In the genomic region with DNA sequence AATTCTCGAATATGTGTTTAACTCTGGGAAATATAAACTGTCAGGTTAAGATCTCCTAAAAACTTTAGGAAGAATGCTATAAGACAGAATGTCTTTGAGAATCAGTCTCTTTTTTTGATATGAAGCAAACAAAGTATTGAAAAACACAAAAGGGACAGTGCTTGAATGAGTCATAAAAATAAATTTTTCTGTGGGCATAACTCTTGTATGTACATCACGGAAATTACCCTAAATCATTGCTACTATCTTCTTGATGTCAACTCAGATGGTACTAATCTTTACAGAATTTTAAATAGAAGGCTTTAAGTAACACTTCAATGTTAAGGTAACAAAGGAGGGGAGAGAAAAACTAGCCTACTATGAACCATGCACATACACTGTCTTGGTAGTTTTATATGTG, we compare ENCODE assay signal across 18 cellular contexts.
DNase-seq lines count a peak whose midpoint lies in the region; ATAC-seq and TF ChIP-seq lines count a peak whose summit lies in the region.
"Had no signal": no experiment of that assay in that cellular context is flagged by ENCODE, and none has a peak within 500 bp of the region (broad histone marks: within the 10 kb centered on the region; RNA-seq: fewer than 3 reads in every experiment).

No MANE protein-coding gene starts in this region.

- H3K4me3 ChIP-seq in OCI-LY1 (ENCODE audit: low read depth, low read length, poor library complexity, severe bottlenecking) = no peak overlapping the region
- H3K4me3 ChIP-seq: A549, SJCRH30 had no signal

- peaks cover 42% of the 10 kb centered on the region for H3K4me1 Mint-ChIP-seq in activated T-cell treated with anti-CD3 and anti-CD28 coated beads, Interleukin-2, amount 50 U/mL, for 24 hours (ENCODE audit: low read depth)
- peaks cover 45% of the 10 kb centered on the region for H3K4me1 Mint-ChIP-seq in activated naive CD8-positive, alpha-beta T cell (ENCODE audit: low read depth)
- H3K4me1 Mint-ChIP-seq in stimulated activated effector memory CD8-positive, alpha-beta T cell treated with anti-CD3 and anti-CD28 coated beads, Interleukin-12 subunit alpha, Interleukin-12 subunit beta, amount 100 ng/mL, for 72 hours = peaks cover 18% of the 10 kb centered on the region

- H3K27me3 Mint-ChIP-seq in activated T-cell treated with anti-CD3 and anti-CD28 coated beads, Interleukin-2, amount 50 U/mL, for 24 hours = no peaks in the 10 kb centered on the region
- H3K27me3 Mint-ChIP-seq in activated naive CD8-positive, alpha-beta T cell = no peaks in the 10 kb centered on the region
- H3K27me3 Mint-ChIP-seq: B cell had no signal

- no peak overlapping the region for H3K4me2 ChIP-seq in OCI-LY1 (ENCODE audit: low read length)
- H3K4me2 ChIP-seq: A549 had no signal

- H3K27ac ChIP-seq in OCI-LY1 (ENCODE audit: low read depth, low read length, poor library complexity, severe bottlenecking) = no peak overlapping the region
- H3K27ac ChIP-seq: SJCRH30 had no signal

- TF ChIP-seq CTCF in OCI-LY1 (IDR thresholded peaks at IDR 0.05; ENCODE audit: low read length) = no peak

- H3K27me3 ChIP-seq in OCI-LY1 (ENCODE audit: insufficient read depth, low read length) = no peaks in the 10 kb centered on the region
- H3K27me3 ChIP-seq: SJCRH30 had no signal

- peak; percentile 63 for ATAC-seq in stimulated activated effector memory CD8-positive, alpha-beta T cell treated with anti-CD3 and anti-CD28 coated beads, Interleukin-12 subunit alpha, Interleukin-12 subunit beta, amount 100 ng/mL, for 72 hours
- ATAC-seq: A549 had no signal

- H3K9me3 Mint-ChIP-seq in activated T-cell treated with anti-CD3 and anti-CD28 coated beads, Interleukin-2, amount 50 U/mL, for 24 hours = peaks cover 16% of the 10 kb centered on the region
- H3K9me3 Mint-ChIP-seq in activated naive CD8-positive, alpha-beta T cell (ENCODE audit: low read depth) = peaks cover 8% of the 10 kb centered on the region
- H3K9me3 Mint-ChIP-seq in stimulated activated effector memory CD8-positive, alpha-beta T cell treated with anti-CD3 and anti-CD28 coated beads, Interleukin-12 subunit alpha, Interleukin-12 subunit beta, amount 100 ng/mL, for 72 hours = peaks cover 3% of the 10 kb centered on the region
- H3K9me3 Mint-ChIP-seq: CD14-positive monocyte had no signal

- no peaks in the 10 kb centered on the region for H3F3A ChIP-seq in OCI-LY1 (ENCODE audit: insufficient read depth, low read length)

- H2AFZ ChIP-seq in OCI-LY1 (ENCODE audit: low read length) = peak overlapping the region; percentile 75; the same call in 1 of the 2 replicates

- DNase-seq in activated T-cell treated with anti-CD3 and anti-CD28 coated beads, Interleukin-2, amount 50 U/mL, for 24 hours = no peak
- no peak for DNase-seq in activated T-cell treated with anti-CD3 and anti-CD28 coated beads, Interleukin-2, amount 50 U/mL, for 1 hour
- no peak for DNase-seq in stimulated activated effector memory CD8-positive, alpha-beta T cell treated with anti-CD3 and anti-CD28 coated beads, Interleukin-12 subunit alpha, Interleukin-12 subunit beta, amount 100 ng/mL, for 72 hours (ENCODE audit: low spot score in 2 of 2)
- DNase-seq in KG1 (lab: John Stamatoyannopoulos, UW) (no peak), GM19240 (ENCODE audit: insufficient read length, low spot score) (no peak)
- DNase-seq: MV-4-11, NCI-H1105 treated with DMSO at 0.1 percent for 48 hours, NCI-H2081, NCI-H2171, NCI-H345, NCI-H524 treated with DMSO at 0.1 percent for 48 hours, NCI-H82, SJCRH30 had no signal

- no peaks in the 10 kb centered on the region for H3K9me3 ChIP-seq in OCI-LY1 (ENCODE audit: low read length)
- H3K9me3 ChIP-seq: SJCRH30 had no signal

- H3K4me1 ChIP-seq in OCI-LY1 (ENCODE audit: insufficient read depth, low read length, severe bottlenecking) = peaks cover 12% of the 10 kb centered on the region
- H3K4me1 ChIP-seq: SJCRH30 had no signal

- no peaks in the 10 kb centered on the region for H4K20me1 ChIP-seq in OCI-LY1 (ENCODE audit: insufficient read depth, low read length)

- no peak overlapping the region for H3K9ac ChIP-seq in OCI-LY1 (ENCODE audit: low read length)

- H3K36me3 Mint-ChIP-seq in activated T-cell treated with anti-CD3 and anti-CD28 coated beads, Interleukin-2, amount 50 U/mL, for 24 hours (ENCODE audit: low read depth) = peaks cover 2% of the 10 kb centered on the region
- peaks cover 5% of the 10 kb centered on the region for H3K36me3 Mint-ChIP-seq in activated naive CD8-positive, alpha-beta T cell
- H3K36me3 Mint-ChIP-seq in stimulated activated effector memory CD8-positive, alpha-beta T cell treated with anti-CD3 and anti-CD28 coated beads, Interleukin-12 subunit alpha, Interleukin-12 subunit beta, amount 100 ng/mL, for 72 hours = no peaks in the 10 kb centered on the region
- H3K36me3 Mint-ChIP-seq: CD14-positive monocyte had no signal

- H3K27ac Mint-ChIP-seq in activated T-cell treated with anti-CD3 and anti-CD28 coated beads, Interleukin-2, amount 50 U/mL, for 24 hours = peak overlapping the region; percentile 71
- peak overlapping the region; percentile 92 for H3K27ac Mint-ChIP-seq in activated naive CD8-positive, alpha-beta T cell
- peak overlapping the region; percentile 46 for H3K27ac Mint-ChIP-seq in stimulated activated effector memory CD8-positive, alpha-beta T cell treated with anti-CD3 and anti-CD28 coated beads, Interleukin-12 subunit alpha, Interleukin-12 subunit beta, amount 100 ng/mL, for 72 hours
- H3K27ac Mint-ChIP-seq: B cell, CD14-positive monocyte had no signal

- no peaks in the 10 kb centered on the region for H3K36me3 ChIP-seq in OCI-LY1 (ENCODE audit: insufficient read depth, low read length)
- H3K36me3 ChIP-seq: SJCRH30 had no signal

- no peak overlapping the region for H3K4me3 Mint-ChIP-seq in activated T-cell treated with anti-CD3 and anti-CD28 coated beads, Interleukin-2, amount 50 U/mL, for 24 hours
- H3K4me3 Mint-ChIP-seq in activated naive CD8-positive, alpha-beta T cell = peak overlapping the region; percentile 42
- no peak overlapping the region for H3K4me3 Mint-ChIP-seq in stimulated activated effector memory CD8-positive, alpha-beta T cell treated with anti-CD3 and anti-CD28 coated beads, Interleukin-12 subunit alpha, Interleukin-12 subunit beta, amount 100 ng/mL, for 72 hours
- H3K4me3 Mint-ChIP-seq: B cell, CD14-positive monocyte had no signal

- no peaks in the 10 kb centered on the region for H3K79me2 ChIP-seq in OCI-LY1 (ENCODE audit: insufficient read depth, low read length)

- H3K9me2 ChIP-seq in OCI-LY1 (ENCODE audit: low read depth, low read length) = no peaks in the 10 kb centered on the region
